In the genomic region with DNA sequence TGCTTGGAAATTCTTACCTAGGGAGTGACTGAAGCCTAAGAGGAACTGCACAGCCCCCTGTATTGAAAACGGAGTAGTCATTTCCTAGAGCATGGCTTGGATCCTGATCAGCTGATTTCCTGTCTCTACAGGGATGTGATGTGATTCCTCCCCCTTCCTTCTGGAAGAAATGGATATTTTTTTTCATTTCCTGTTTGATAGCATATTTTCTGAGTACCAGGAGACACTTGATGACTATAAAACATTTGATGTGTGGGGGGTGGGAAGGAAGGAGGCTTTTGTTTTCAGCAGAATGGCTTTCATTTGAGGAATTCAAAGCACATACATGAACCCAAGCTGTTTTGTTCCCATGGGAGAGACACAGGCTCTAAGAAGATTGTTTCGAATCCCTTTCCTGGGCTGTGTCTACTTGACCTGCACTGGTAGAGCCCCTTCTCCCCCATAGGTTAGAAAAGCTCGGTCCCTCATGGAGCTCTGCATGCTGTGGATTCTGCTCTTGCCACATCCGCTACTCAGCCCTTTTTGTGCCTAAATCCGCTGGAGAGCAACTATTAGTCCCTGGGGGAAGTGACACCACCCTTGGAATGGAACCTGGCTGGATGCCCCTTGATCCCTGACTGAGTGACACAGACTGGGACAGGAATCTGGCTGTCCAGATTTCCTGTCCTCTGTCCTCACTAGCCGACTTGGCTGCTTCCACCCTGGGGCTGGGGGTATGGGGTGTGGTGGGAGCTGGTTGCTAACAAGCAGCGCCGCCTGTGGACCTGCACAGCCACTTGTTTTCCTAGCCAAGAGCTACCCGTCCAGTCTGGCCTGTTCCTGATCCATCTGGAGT, we compare ENCODE assay signal across 9 cellular contexts.
DNase-seq lines count a peak whose midpoint lies in the region; ATAC-seq and TF ChIP-seq lines count a peak whose summit lies in the region.
"Had no signal": no experiment of that assay in that cellular context is flagged by ENCODE, and none has a peak within 500 bp of the region (broad histone marks: within the 10 kb centered on the region; RNA-seq: fewer than 3 reads in every experiment).

No MANE protein-coding gene starts in this region.

- peak overlapping the region; percentile 85 for H3K27ac Mint-ChIP-seq in MCF 10A (ENCODE audit: low read depth, unreplicated experiment)

- H3K36me3 ChIP-seq in MG63, result no peaks in the 10 kb centered on the region
- no peaks in the 10 kb centered on the region for H3K36me3 ChIP-seq in subcutaneous abdominal adipose tissue (ENCODE audit: control insufficient read depth in 5 of 5, insufficient read depth in 5 of 5, low read length in 5 of 5)

- intact Hi-C loops in MCF 10A (cut with micrococcal nuclease), result loop anchor here (2.0 kb wide), 1 partner anchor 26 kb away; no protein-coding TSS in a partner anchor

- H3K27me3 ChIP-seq in MG63 (no peaks in the 10 kb centered on the region), subcutaneous abdominal adipose tissue (ENCODE audit: control insufficient read depth in 5 of 5, insufficient read depth in 4 of 5, low read length in 5 of 5) (no peaks in the 10 kb centered on the region)

- DNase-seq in MG63 (peak; percentile 32), MCF 10A (ENCODE audit: unreplicated experiment) (peak; percentile 77), kidney tubule cell (ENCODE audit: low spot score) (peak; percentile 78), H4 (ENCODE audit: low spot score) (no peak), NCI-H1694 (lab: John Stamatoyannopoulos, UW) (no peak)
- DNase-seq: naive B cell had no signal

- H3K9ac ChIP-seq in subcutaneous abdominal adipose tissue (ENCODE audit: low read length in 5 of 5), result peak overlapping the region in 2 of 5 donors; percentile 35 to 53

- H3K4me1 Mint-ChIP-seq in MCF 10A (ENCODE audit: insufficient read depth, unreplicated experiment), result peaks cover 52% of the 10 kb centered on the region

- H3K27me3 Mint-ChIP-seq in MCF 10A (ENCODE audit: insufficient read depth, unreplicated experiment), result no peaks in the 10 kb centered on the region
- H3K27me3 Mint-ChIP-seq: naive B cell had no signal

- no peaks in the 10 kb centered on the region for H3K9me3 ChIP-seq in MG63
- H3K9me3 ChIP-seq in subcutaneous abdominal adipose tissue (ENCODE audit: control insufficient read depth in 5 of 5, low read length in 5 of 5), result no peaks in the 10 kb centered on the region

- peak overlapping the region; percentile 82 for H3K27ac ChIP-seq in subcutaneous abdominal adipose tissue (ENCODE audit: low read depth, low read length)

- POLR2A ChIA-PET in MCF 10A (lab: Yijun Ruan, JAX), result interaction anchor here (0.6 to 15.4 kb wide), 14 partner anchors 9 to 263 kb away, joined by 3 to 427 read pairs (median 9); no protein-coding TSS in a partner anchor

- CTCF ChIA-PET in MCF 10A (lab: Yijun Ruan, JAX), result interaction anchor here (0.6 to 3.7 kb wide), 19 partner anchors 7 to 273 kb away, joined by 3 to 35 read pairs (median 4); a partner anchor contains a TSS

- peak; percentile 14 for TF ChIP-seq CTCF in MCF 10A (IDR thresholded peaks at IDR 0.05; ENCODE audit: unreplicated experiment)

- ATAC-seq in GM21381 (IDR thresholded peaks at IDR 0.05; ENCODE audit: unreplicated experiment), result no peak
- ATAC-seq in GM21576 (IDR thresholded peaks at IDR 0.05; ENCODE audit: unreplicated experiment), result no peak

- H3K4me1 ChIP-seq in subcutaneous abdominal adipose tissue (ENCODE audit: control insufficient read depth in 5 of 5, insufficient read depth in 5 of 5, low read length in 5 of 5), result peaks cover 4 to 56% (median 37%) of the 10 kb centered on the region in 5 donors

- BruUV-seq in MCF 10A (replicated peaks; lab: Mats Ljungman, UMichigan), result no TSS peak

- no peak overlapping the region for H3K4me3 ChIP-seq in MG63
- peak overlapping the region in 1 of 5 donors; percentile 37 for H3K4me3 ChIP-seq in subcutaneous abdominal adipose tissue (ENCODE audit: low read depth in 1 of 5, low read length in 5 of 5)

- no peaks in the 10 kb centered on the region for H3K9me3 Mint-ChIP-seq in MCF 10A (ENCODE audit: unreplicated experiment)
- H3K9me3 Mint-ChIP-seq: naive B cell had no signal

- peak overlapping the region; percentile 10 for H3K4me3 Mint-ChIP-seq in MCF 10A (ENCODE audit: unreplicated experiment)

- H3K36me3 Mint-ChIP-seq in MCF 10A (ENCODE audit: insufficient read depth, unreplicated experiment), result peaks cover 8% of the 10 kb centered on the region
- H3K36me3 Mint-ChIP-seq: naive B cell had no signal

Comparison
In these comparisons a context has a peak if more than half of its experiments do, and no peak if none do; other contexts are left out.
1. DNase-seq: peak in MG63 (single experiment), MCF 10A (single experiment) and kidney tubule cell (single experiment); none in H4 (single experiment) and NCI-H1694 (single experiment).